ENCODE assay signal across 27 cellular contexts in genomic region chr6:13189710-13190109, GRCh38.
"Had no signal": no experiment of that assay in that cellular context is flagged by ENCODE, and none has a peak within 500 bp of the region (broad histone marks: within the 10 kb centered on the region; RNA-seq: fewer than 3 reads in every experiment).

No MANE protein-coding gene starts in this region.

- H3K27me3 ChIP-seq: colonic mucosa, dorsolateral prefrontal cortex, esophagus squamous epithelium, gastrocnemius medialis, gastroesophageal sphincter, heart left ventricle, heart right ventricle had no signal

- H3K4me3 Mint-ChIP-seq: dendritic cell treated with granulocyte-macrophage colony-stimulating factor and Interleukin-4, amounts not matched to agents 40 ng/mL and 50 ng/mL, for 4 days; effector memory CD8-positive, alpha-beta T cell; endodermal cell had no signal

- H3K9me3 ChIP-seq: colonic mucosa, esophagus muscularis mucosa, esophagus squamous epithelium, gastrocnemius medialis, gastroesophageal sphincter, heart left ventricle, heart right ventricle had no signal

- ATAC-seq: effector memory CD8-positive, alpha-beta T cell; esophagus mucosa; foreskin keratinocyte; gastrocnemius medialis; gastroesophageal sphincter; heart left ventricle; heart right ventricle had no signal

- DNase-seq: colonic mucosa; cortex of kidney; dermis blood vessel endothelial cell; dorsolateral prefrontal cortex; effector CD4-positive, alpha-beta T cell; effector CD8-positive, alpha-beta T cell; effector memory CD4-positive, alpha-beta T cell; effector memory CD8-positive, alpha-beta T cell; endodermal cell; erythroblast; esophagus squamous epithelium; foreskin keratinocyte; foreskin melanocyte; gastrocnemius medialis; glutamatergic neuron; heart left ventricle; heart right ventricle had no signal

- FAIRE-seq: colon, endometrium, endothelial cell of umbilical vein, frontal cortex had no signal

- H3K9me3 Mint-ChIP-seq: dendritic cell treated with granulocyte-macrophage colony-stimulating factor and Interleukin-4, amounts not matched to agents 40 ng/mL and 50 ng/mL, for 4 days; effector memory CD8-positive, alpha-beta T cell; endodermal cell had no signal

- H3K4me1 Mint-ChIP-seq: endodermal cell had no signal

- H3K27ac ChIP-seq: colonic mucosa, coronary artery, dorsolateral prefrontal cortex, epithelial cell of prostate, esophagus muscularis mucosa, esophagus squamous epithelium, foreskin keratinocyte, gastrocnemius medialis, gastroesophageal sphincter, heart left ventricle, heart right ventricle had no signal

- H3K27ac Mint-ChIP-seq: dendritic cell treated with granulocyte-macrophage colony-stimulating factor and Interleukin-4, amounts not matched to agents 40 ng/mL and 50 ng/mL, for 4 days; effector memory CD8-positive, alpha-beta T cell; endodermal cell had no signal

- H3K36me3 ChIP-seq: colonic mucosa, esophagus squamous epithelium, gastrocnemius medialis, gastroesophageal sphincter had no signal

- H3K4me3 ChIP-seq: colonic mucosa, coronary artery, dorsolateral prefrontal cortex, esophagus muscularis mucosa, esophagus squamous epithelium, gastrocnemius medialis, gastroesophageal sphincter, heart left ventricle, heart right ventricle had no signal

- H3K27me3 Mint-ChIP-seq: dendritic cell treated with granulocyte-macrophage colony-stimulating factor and Interleukin-4, amounts not matched to agents 40 ng/mL and 50 ng/mL, for 4 days had no signal

- H3K4me1 ChIP-seq: colonic mucosa, esophagus squamous epithelium, foreskin keratinocyte, gastrocnemius medialis, gastroesophageal sphincter had no signal
